ENCODE assay signal across 7 cellular contexts in the genomic region with DNA sequence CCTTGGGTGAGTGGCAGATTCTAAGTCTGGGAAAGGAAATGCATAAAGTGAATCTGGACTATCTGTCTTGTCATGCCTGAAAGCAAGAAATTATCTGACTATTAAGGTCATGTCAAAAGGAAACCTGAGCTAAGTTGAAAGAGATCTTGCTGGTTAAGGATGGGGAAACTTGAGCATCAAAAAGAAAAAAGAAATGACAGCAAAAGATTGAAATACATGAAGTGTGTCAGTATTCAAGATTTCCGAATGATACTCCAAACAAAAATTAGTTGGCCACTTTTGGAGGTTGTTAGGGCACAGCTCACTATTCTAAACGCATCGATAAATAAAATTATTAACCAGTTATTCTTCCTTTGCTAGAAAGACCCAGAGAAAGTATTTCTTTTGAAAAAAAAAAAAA. TPM values are rescaled to one million over a fixed set of nuclear protein-coding genes. Genes with fewer than 3 reads are reported as not detected.
"Had no signal": no experiment of that assay in that cellular context is flagged by ENCODE, and none has a peak within 500 bp of the region (broad histone marks: within the 10 kb centered on the region; RNA-seq: fewer than 3 reads in every experiment).

No MANE protein-coding gene starts in this region.

- DNase-seq: IMR-90, KBM-7, KG1 had no signal

- H3K4me3 ChIP-seq: K562 had no signal

- H3K4me1 Mint-ChIP-seq: IgD-negative memory B cell had no signal

- H3K27ac ChIP-seq: HL-60 had no signal

- H3K27ac Mint-ChIP-seq: IgD-negative memory B cell had no signal

- H3K4me3 Mint-ChIP-seq: IgD-negative memory B cell had no signal

- H3K36me3 Mint-ChIP-seq: IgD-negative memory B cell had no signal

RNA-seq across cellular contexts. Expression of a gene that starts 3.3 kb away (rescaled TPM):
- total RNA-seq: HepG2 had no signal
- polyA plus RNA-seq: HepG2, IgD-negative memory B cell had no signal
